ENCODE assay signal across 8 cellular contexts in genomic region chr16:78098544-78099371, GRCh38. TPM values are rescaled to one million over a fixed set of nuclear protein-coding genes. Genes with fewer than 3 reads are reported as not detected.
A peak's percentile ranks its signal among the peaks of the same experiment; 100 is the strongest.
DNase-seq lines count a peak whose midpoint lies in the region; ATAC-seq, FAIRE-seq and TF ChIP-seq lines count a peak whose summit lies in the region.

No MANE protein-coding gene starts in this region.

- H3K36me3 Mint-ChIP-seq in activated T-cell treated with anti-CD3 and anti-CD28 coated beads, Interleukin-2, amount 50 U/mL, for 72 hours (ENCODE audit: insufficient read depth in 2 of 2): peaks cover 0 to 2% of the 10 kb centered on the region in 2 donors

- H3K4me3 ChIP-seq in adipocyte (ENCODE audit: low read length) (peak overlapping the region; percentile 98), HepG2 (replicated peaks in 1 of 3; ENCODE audit: insufficient read depth in 1 of 3, low read depth in 2 of 3, low read length in 3 of 3) (peak overlapping the region; percentile 70 to 93 (median 92)), thyroid gland (replicated peaks in 1 of 3) (peak overlapping the region in 1 of 3 donors; percentile 79)

- TSS peak; percentile 71 for BruUV-seq in HepG2 (replicated peaks; lab: Mats Ljungman, UMichigan)

- peak overlapping the region; percentile 94 for H3K9ac ChIP-seq in adipocyte (ENCODE audit: low read length)
- peak overlapping the region; percentile 89 for H3K9ac ChIP-seq in HepG2 (ENCODE audit: insufficient read depth, low read depth, low read length)

- 0 out of 2 replicates have a peak, but pooled peaks cover 3% of the 10 kb centered on the region for H4K20me1 ChIP-seq in HepG2 (ENCODE audit: insufficient read depth, low read length)

- H3K9me3 ChIP-seq in adipocyte (ENCODE audit: control insufficient read depth, low read length) (peaks cover 3% of the 10 kb centered on the region), HepG2 (ENCODE audit: low read length) (no peaks in the 10 kb centered on the region), thyroid gland (no peaks in the 10 kb centered on the region)

- no peak for TF ChIP-seq POLR2A in HepG2 (IDR thresholded peaks at IDR 0.05; ENCODE audit: insufficient read depth in 1 of 2, low read depth in 2 of 2, low read length in 2 of 2)
- TF ChIP-seq POLR2A in thyroid gland (IDR thresholded peaks at IDR 0.05): no peak

- H3K4me1 ChIP-seq in adipocyte (ENCODE audit: control insufficient read depth, insufficient read depth, low read length) (peaks cover 4% of the 10 kb centered on the region), HepG2 (ENCODE audit: insufficient read depth, low read length) (peaks cover 49% of the 10 kb centered on the region), thyroid gland (peaks cover 25 to 35% of the 10 kb centered on the region in 2 donors)

- ATAC-seq in activated T-cell treated with anti-CD3 and anti-CD28 coated beads, Interleukin-2, amount 50 U/mL, for 72 hours (replicated peaks in 1 of 2): no peak
- ATAC-seq in HepG2 (no peak), HG03432 (IDR thresholded peaks at IDR 0.05; ENCODE audit: unreplicated experiment) (no peak), HG03045 (IDR thresholded peaks at IDR 0.05; ENCODE audit: unreplicated experiment) (no peak)

- H3K27ac Mint-ChIP-seq in activated T-cell treated with anti-CD3 and anti-CD28 coated beads, Interleukin-2, amount 50 U/mL, for 72 hours: peak overlapping the region; percentile 95

- TF ChIP-seq CTCF in HepG2 (CRISPR knock-in tag; IDR thresholded peaks at IDR 0.05) (no peak), thyroid gland (IDR thresholded peaks at IDR 0.05) (no peak)

- peaks cover 0 to 2% of the 10 kb centered on the region in 2 donors for H3K9me3 Mint-ChIP-seq in activated T-cell treated with anti-CD3 and anti-CD28 coated beads, Interleukin-2, amount 50 U/mL, for 72 hours

- intact Hi-C loops in HepG2 (cut with micrococcal nuclease; ENCODE audit: unreplicated experiment): loop anchor here (1.0 to 5.0 kb wide), 2 partner anchors 31 to 861 kb away; no protein-coding TSS in a partner anchor
- intact Hi-C loops in thyroid gland (cut with DNase I): no loop called here

- CTCF ChIA-PET in HepG2 (lab: Yijun Ruan, JAX; ENCODE audit: low intra/inter-chr PET ratio, low total read pairs): interaction anchor here (1.0 kb wide), 1 partner anchor 423 kb away, joined by 6 read pairs; no protein-coding TSS in a partner anchor

- H3K27me3 Mint-ChIP-seq in activated T-cell treated with anti-CD3 and anti-CD28 coated beads, Interleukin-2, amount 50 U/mL, for 72 hours (ENCODE audit: low read depth): peaks cover 7% of the 10 kb centered on the region

- H3K4me2 ChIP-seq in HepG2 (ENCODE audit: low read depth, low read length): peak overlapping the region; percentile 79

- DNase-seq in activated T-cell treated with anti-CD3 and anti-CD28 coated beads, Interleukin-2, amount 50 U/mL, for 72 hours: peak in 1 of 2 donors; percentile 4
- no peak for DNase-seq in activated T-cell treated with anti-CD3 and anti-CD28 coated beads, Interleukin-2, amount 50 U/mL, for 48 hours
- no peak for DNase-seq in adipocyte (ENCODE audit: low read depth)
- no peak for DNase-seq in HepG2 (ENCODE audit: low spot score)
- no peak for DNase-seq in thyroid gland
- no peak for DNase-seq in effector CD8-positive, alpha-beta T cell (lab: John Stamatoyannopoulos, UW)

- H3K27me3 ChIP-seq in adipocyte (replicated peaks; ENCODE audit: control insufficient read depth, insufficient read depth, low read length) (peaks cover 2% of the 10 kb centered on the region), HepG2 (ENCODE audit: control insufficient read depth in 1 of 2, insufficient read depth in 2 of 2, low read length in 2 of 2) (no peaks in the 10 kb centered on the region; a peak in 1 of 5 replicates), thyroid gland (no peaks in the 10 kb centered on the region)

- H2AFZ ChIP-seq in HepG2 (ENCODE audit: low read length): peak overlapping the region; percentile 94

- H3K36me3 ChIP-seq in adipocyte (ENCODE audit: control insufficient read depth, insufficient read depth, low read length, severe bottlenecking) (no peaks in the 10 kb centered on the region), HepG2 (replicated peaks in 1 of 2; ENCODE audit: control insufficient read depth in 1 of 2, insufficient read depth in 2 of 2, low read length in 2 of 2) (no peaks in the 10 kb centered on the region), thyroid gland (no peaks in the 10 kb centered on the region)

- H3K79me2 ChIP-seq in HepG2 (ENCODE audit: insufficient read depth, low read length): peaks cover 12% of the 10 kb centered on the region

- peak overlapping the region; percentile 90 for H3K27ac ChIP-seq in HepG2 (ENCODE audit: extremely low read length, insufficient read depth, low read length)
- H3K27ac ChIP-seq in thyroid gland: peak overlapping the region; percentile 55 to 97 (median 86)

- no peak for TF ChIP-seq RAD21 in HepG2 (CRISPR knock-in tag; IDR thresholded peaks at IDR 0.05)

- FAIRE-seq in HepG2 (lab: Jason Lieb, UNC): no peak

- TF ChIP-seq EP300 in HepG2 (IDR thresholded peaks at IDR 0.05; ENCODE audit: low read depth in 2 of 2, low read length in 2 of 2) (no peak), HepG2 (CRISPR knock-in tag; IDR thresholded peaks at IDR 0.05; ENCODE audit: borderline replicate concordance) (no peak)

- WGBS in HepG2 (ENCODE audit: low lambda C conversion rate): 32% methylated on average over 20 of the region's 20 CpGs
- 45 to 57% methylated on average over 16 to 20 of the region's 20 CpGs for WGBS in thyroid gland, 2 donors

- peak overlapping the region; percentile 91 to 98 for H3K4me3 Mint-ChIP-seq in activated T-cell treated with anti-CD3 and anti-CD28 coated beads, Interleukin-2, amount 50 U/mL, for 72 hours

- POLR2A ChIA-PET in HepG2 (lab: Yijun Ruan, JAX): interaction anchor here (1.2 to 1.5 kb wide), 4 partner anchors 20 to 376 kb away, joined by 3 to 6 read pairs (median 5); partner anchors contain the start of gene NUDT7

- H3K4me1 Mint-ChIP-seq in activated T-cell treated with anti-CD3 and anti-CD28 coated beads, Interleukin-2, amount 50 U/mL, for 72 hours (ENCODE audit: low read depth): peaks cover 35% of the 10 kb centered on the region

- in situ Hi-C loops in HepG2 (cut with HindIII; ENCODE audit: extremely low pct_ligation_motif_present, low pct_unique_long_range_greater_than_20kb): loop anchor here (5.0 kb wide), 1 partner anchor 421 kb away; no protein-coding TSS in a partner anchor

TF ChIP-seq in HepG2, 621 proteins besides CTCF, POLR2A, EP300 and RAD21 (continues in another document):
- TF ChIP-seq TCF7L2 (IDR thresholded peaks at IDR 0.05; ENCODE audit: low read depth, low read length): no peak
- no peak for TF ChIP-seq NFE2L1 (CRISPR knock-in tag; IDR thresholded peaks at IDR 0.05; ENCODE audit: borderline replicate concordance)
- no peak for TF ChIP-seq CREB1 (IDR thresholded peaks at IDR 0.05)
- peak; percentile 88; the same call in 1 of the 2 replicates for TF ChIP-seq CREB1 (CRISPR knock-in tag; IDR thresholded peaks at IDR 0.05)
- 0 out of 2 replicates have a peak, but pooled peaks have one; percentile 68 for TF ChIP-seq ATF1 (CRISPR knock-in tag; IDR thresholded peaks at IDR 0.05)
- TF ChIP-seq ZNF850 (CRISPR knock-in tag; conservative IDR thresholded peaks at IDR 0.05): 0 out of 2 replicates have a peak, but pooled peaks have one; percentile 5
- no peak for TF ChIP-seq E2F2 (CRISPR knock-in tag; IDR thresholded peaks at IDR 0.05; ENCODE audit: borderline replicate concordance)
- TF ChIP-seq MTF2 (CRISPR knock-in tag; IDR thresholded peaks at IDR 0.05; ENCODE audit: borderline replicate concordance): 0 out of 2 replicates have a peak, but pooled peaks have one; percentile 88
- no peak for TF ChIP-seq EED (CRISPR knock-in tag; IDR thresholded peaks at IDR 0.05)
- TF ChIP-seq MAFF (IDR thresholded peaks at IDR 0.05; ENCODE audit: low read depth, low read length): 0 out of 2 replicates have a peak, but pooled peaks have one; percentile 25
- TF ChIP-seq NFYB (CRISPR knock-in tag; IDR thresholded peaks at IDR 0.05): peak; percentile 89; the same call in 1 of the 2 replicates

RNA-seq across cellular contexts. Expression of gene WWOX, which starts 0.7 kb away (rescaled TPM):
- 10 to 100 TPM; 21.2 to 21.5 TPM for total RNA-seq in activated T-cell treated with anti-CD3 and anti-CD28 coated beads, Interleukin-2, amount 50 U/mL, for 72 hours
- 37.4 and 38.4 TPM in 2 replicates for total RNA-seq in HepG2 (2016; rRNA removed; fragmentation: Illumina TruSeq; extraction: Trizol)
- total RNA-seq in HepG2 (2016; cell fraction: cytosol; rRNA removed; fragmentation: Illumina TruSeq; extraction: Trizol; ENCODE audit: low read depth): 28.6 and 30.1 TPM in 2 replicates
- 33.0 and 44.5 TPM in 2 replicates for total RNA-seq in HepG2 (2016; cell fraction: insoluble cytoplasmic fraction; rRNA removed; fragmentation: Illumina TruSeq; extraction: Trizol)
- 27.1 and 28.3 TPM in 2 replicates for total RNA-seq in HepG2 (2016; cell fraction: membrane; rRNA removed; fragmentation: Illumina TruSeq; extraction: Trizol)
- 57.3 and 68.9 TPM in 2 replicates for total RNA-seq in HepG2 (2016; cell fraction: nucleus; rRNA removed; fragmentation: Illumina TruSeq; extraction: Trizol)
- polyA plus RNA-seq in HepG2 (2011; rRNA removed): 9.1 and 9.2 TPM in 2 replicates
- polyA plus RNA-seq in HepG2 (2011; cell fraction: cytosol; rRNA removed): 10.3 and 11.0 TPM in 2 replicates
- polyA plus RNA-seq in HepG2 (2011; cell fraction: nucleus; rRNA removed): 13.4 and 16.3 TPM in 2 replicates
- polyA plus RNA-seq in HepG2 (2012): 12.3 and 16.1 TPM in 2 replicates
- 19.9 and 21.6 TPM in 2 replicates for polyA plus RNA-seq in HepG2 (2016; cell fraction: cytosol; fragmentation: Illumina TruSeq; extraction: Trizol; ENCODE audit: low read depth)
- polyA plus RNA-seq in HepG2 (2016; cell fraction: insoluble cytoplasmic fraction; fragmentation: Illumina TruSeq; extraction: Trizol; ENCODE audit: low read depth): 30.1 and 30.5 TPM in 2 replicates
- polyA plus RNA-seq in HepG2 (2016; cell fraction: membrane; fragmentation: Illumina TruSeq; extraction: Trizol; ENCODE audit: low read depth): 18.9 and 20.9 TPM in 2 replicates
- polyA plus RNA-seq in HepG2 (2016; cell fraction: nucleus; fragmentation: Illumina TruSeq; extraction: Trizol; ENCODE audit: insufficient read depth, low read depth): 21.5 and 23.3 TPM in 2 replicates
- polyA minus RNA-seq in HepG2 (2011; rRNA and poly(A)+ RNA removed; ENCODE audit: low replicate concordance): 10.8 and 21.8 TPM in 2 replicates
- 7.3 and 12.1 TPM in 2 replicates for polyA minus RNA-seq in HepG2 (2011; cell fraction: cytosol; rRNA and poly(A)+ RNA removed)
- 38.3 and 50.0 TPM in 2 replicates for polyA minus RNA-seq in HepG2 (2011; cell fraction: nucleus; rRNA and poly(A)+ RNA removed)
- total RNA-seq in thyroid gland: 100 to 1,000 TPM; 135 to 209 (median 159) TPM
